1 cellular context compared by ENCODE assay signal in the genomic region with DNA sequence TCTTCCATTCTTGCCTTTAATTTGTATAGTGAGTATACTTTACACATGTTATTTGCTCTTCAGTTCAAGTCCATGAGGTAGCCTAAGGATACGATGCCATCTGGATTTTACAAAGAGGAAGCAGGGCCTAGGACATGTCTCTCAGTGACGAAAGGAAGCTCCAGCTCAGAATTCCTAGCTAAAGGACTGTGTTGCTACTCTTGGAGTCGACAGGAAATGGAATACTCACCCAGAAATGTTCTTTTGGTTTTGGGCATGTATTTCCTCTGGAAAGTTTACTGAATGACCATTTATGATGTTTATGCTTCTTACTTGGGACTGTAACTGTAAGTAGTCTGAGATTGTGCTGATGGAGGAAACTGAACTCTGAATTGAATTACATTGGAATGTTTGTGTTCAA.
TF ChIP-seq lines count a peak whose summit lies in the region.

No MANE protein-coding gene starts in this region.

TF ChIP-seq in IMR-90, 13 proteins besides CTCF, POLR2A, EP300 and RAD21 (continued from another document):
- TF ChIP-seq, protein P1, sequence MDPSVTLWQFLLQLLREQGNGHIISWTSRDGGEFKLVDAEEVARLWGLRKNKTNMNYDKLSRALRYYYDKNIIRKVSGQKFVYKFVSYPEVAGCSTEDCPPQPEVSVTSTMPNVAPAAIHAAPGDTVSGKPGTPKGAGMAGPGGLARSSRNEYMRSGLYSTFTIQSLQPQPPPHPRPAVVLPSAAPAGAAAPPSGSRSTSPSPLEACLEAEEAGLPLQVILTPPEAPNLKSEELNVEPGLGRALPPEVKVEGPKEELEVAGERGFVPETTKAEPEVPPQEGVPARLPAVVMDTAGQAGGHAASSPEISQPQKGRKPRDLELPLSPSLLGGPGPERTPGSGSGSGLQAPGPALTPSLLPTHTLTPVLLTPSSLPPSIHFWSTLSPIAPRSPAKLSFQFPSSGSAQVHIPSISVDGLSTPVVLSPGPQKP (IDR thresholded peaks at IDR 0.05; ENCODE audit: borderline replicate concordance, low read depth, low read length): no peak
- TF ChIP-seq FOS (IDR thresholded peaks at IDR 0.05; ENCODE audit: low read depth, low read length) (no peak), MAFK (IDR thresholded peaks at IDR 0.05; ENCODE audit: low read depth, low read length) (no peak), NFE2L2 (IDR thresholded peaks at IDR 0.05; ENCODE audit: low read depth, low read length) (no peak), RCOR1 (IDR thresholded peaks at IDR 0.05; ENCODE audit: insufficient replicate concordance, low read length) (no peak), RFX5 (IDR thresholded peaks at IDR 0.05; ENCODE audit: low read depth, low read length) (no peak), SMC3 (IDR thresholded peaks at IDR 0.05; ENCODE audit: low read depth, low read length) (no peak)
- TF ChIP-seq, protein P2, sequence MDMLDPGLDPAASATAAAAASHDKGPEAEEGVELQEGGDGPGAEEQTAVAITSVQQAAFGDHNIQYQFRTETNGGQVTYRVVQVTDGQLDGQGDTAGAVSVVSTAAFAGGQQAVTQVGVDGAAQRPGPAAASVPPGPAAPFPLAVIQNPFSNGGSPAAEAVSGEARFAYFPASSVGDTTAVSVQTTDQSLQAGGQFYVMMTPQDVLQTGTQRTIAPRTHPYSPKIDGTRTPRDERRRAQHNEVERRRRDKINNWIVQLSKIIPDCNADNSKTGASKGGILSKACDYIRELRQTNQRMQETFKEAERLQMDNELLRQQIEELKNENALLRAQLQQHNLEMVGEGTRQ (IDR thresholded peaks at IDR 0.05; ENCODE audit: low read depth, low read length): no peak
